25 cellular contexts compared by ENCODE assay signal in the genomic region with DNA sequence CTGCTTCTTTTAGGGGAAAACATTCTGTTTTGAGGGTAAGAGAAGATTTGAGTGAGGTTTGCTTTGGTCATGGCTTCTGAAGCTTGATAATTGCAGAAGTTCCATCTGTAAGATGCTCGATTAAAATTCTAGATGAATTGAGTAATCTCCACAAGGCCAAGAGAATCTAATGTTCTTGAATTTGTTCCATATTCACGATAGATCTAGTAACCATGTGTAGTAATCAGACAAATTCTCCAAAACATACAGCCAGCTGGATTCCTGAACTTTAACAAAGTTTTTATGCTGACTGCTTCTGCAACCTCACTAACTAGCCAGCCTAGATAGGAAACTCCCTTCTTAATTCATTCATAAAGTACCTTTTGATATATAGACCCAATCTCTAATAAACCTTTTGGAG.
DNase-seq lines count a peak whose midpoint lies in the region; ATAC-seq and TF ChIP-seq lines count a peak whose summit lies in the region.
"Had no signal": no experiment of that assay in that cellular context is flagged by ENCODE, and none has a peak within 500 bp of the region (broad histone marks: within the 10 kb centered on the region; RNA-seq: fewer than 3 reads in every experiment).

No MANE protein-coding gene starts in this region.

- H2AFZ ChIP-seq in fibroblast of lung (ENCODE audit: low read length) = no peak overlapping the region

- H3K4me3 ChIP-seq in heart left ventricle (no peak overlapping the region), fibroblast of lung (replicated peaks in 1 of 4; ENCODE audit: control extremely low read depth in 1 of 4, insufficient read depth in 1 of 4, low read depth in 3 of 4, low read length in 4 of 4) (no peak overlapping the region), tibial nerve (no peak overlapping the region)
- H3K4me3 ChIP-seq: skin epidermis, suprapubic skin had no signal

- no peaks in the 10 kb centered on the region for H3K9me3 Mint-ChIP-seq in osteocyte (ENCODE audit: unreplicated experiment)
- H3K9me3 Mint-ChIP-seq in activated naive CD4-positive, alpha-beta T cell treated with anti-CD3 and anti-CD28 coated beads, Interleukin-2, amount 50 U/mL, for 72 hours = no peaks in the 10 kb centered on the region
- H3K9me3 Mint-ChIP-seq: activated CD4-positive, alpha-beta memory T cell treated with anti-CD3 and anti-CD28 coated beads, Interleukin-2, amount 10 ng/mL, durations not matched to agents 7 days and 5 days; T-helper 1 cell treated with Interleukin-12 subunit alpha and Interleukin-12 subunit beta and Interleukin-4 antibody, amounts not matched to agents 30 μg/mL and 1 μg/mL, for 36 hours had no signal

- peak in 1 of 2 donors; percentile 41 for TF ChIP-seq EP300 in tibial nerve (IDR thresholded peaks at IDR 0.05)

- no peak for DNase-seq in heart left ventricle
- DNase-seq in left cardiac atrium = no peak
- DNase-seq in fibroblast of lung (ENCODE audit: low read depth in 2 of 2) = peak; percentile 47 to 85
- no peak for DNase-seq in osteocyte (ENCODE audit: extremely low spot score, unreplicated experiment)
- DNase-seq in tibial nerve (ENCODE audit: low spot score in 2 of 2) = no peak
- DNase-seq in activated effector memory CD4-positive, alpha-beta T cell treated with anti-CD3 and anti-CD28 coated beads, Interleukin-2, amount 50 U/mL, for 16 hours = no peak
- DNase-seq in activated naive CD4-positive, alpha-beta T cell treated with anti-CD3 and anti-CD28 coated beads, Interleukin-2, amount 50 U/mL, for 72 hours (ENCODE audit: low spot score in 2 of 2) = no peak
- DNase-seq: 8988T; activated CD4-positive, alpha-beta memory T cell treated with anti-CD3 and anti-CD28 coated beads, Interleukin-2, amount 10 ng/mL, durations not matched to agents 7 days and 5 days; activated T-cell treated with anti-CD3 and anti-CD28 coated beads, Interleukin-2, amount 50 U/mL, for 48 hours; C1 segment of cervical spinal cord; DMS 273 treated with DMSO at 0.1 percent for 48 hours; effector CD4-positive, alpha-beta T cell; GF-D8; KBM-7; NCI-H2029; NCI-H446; stimulated activated CD4-positive, alpha-beta T cell treated with anti-CD3 and anti-CD28 coated beads, Interleukin-4, amount 100 ng/mL, for 24 hours; WERI-Rb-1 had no signal

- H3K4me1 ChIP-seq in heart left ventricle = peaks cover 0 to 78% (median 56%) of the 10 kb centered on the region in 12 donors
- peaks cover 50% of the 10 kb centered on the region for H3K4me1 ChIP-seq in fibroblast of lung (ENCODE audit: control insufficient read depth, extremely low read depth, insufficient read depth, low read length)
- peaks cover 0 to 82% (median 34%) of the 10 kb centered on the region in 4 donors for H3K4me1 ChIP-seq in tibial nerve

- H3K36me3 ChIP-seq in heart left ventricle (peaks cover 0 to 6% (median 0%) of the 10 kb centered on the region in 9 donors), fibroblast of lung (ENCODE audit: control insufficient read depth, insufficient read depth, low read length) (no peaks in the 10 kb centered on the region), tibial nerve (no peaks in the 10 kb centered on the region)
- H3K36me3 ChIP-seq: neutrophil, suprapubic skin, WERI-Rb-1 had no signal

- ATAC-seq in heart left ventricle = no peak
- ATAC-seq in left cardiac atrium = no peak
- ATAC-seq in HG02571 (IDR thresholded peaks at IDR 0.05; ENCODE audit: unreplicated experiment) = no peak
- no peak for ATAC-seq in activated naive CD4-positive, alpha-beta T cell treated with anti-CD3 and anti-CD28 coated beads, Interleukin-2, amount 50 U/mL, for 72 hours

- TF ChIP-seq CTCF in heart left ventricle (IDR thresholded peaks at IDR 0.05) (no peak), fibroblast of lung (conservative IDR thresholded peaks at IDR 0.05 in 1 of 2, IDR thresholded peaks at IDR 0.05 in 1 of 2; ENCODE audit: low read depth in 1 of 2, low read length in 2 of 2) (no peak), osteocyte (IDR thresholded peaks at IDR 0.05) (no peak), tibial nerve (IDR thresholded peaks at IDR 0.05) (no peak)

- peaks cover 98% of the 10 kb centered on the region for H3K4me1 Mint-ChIP-seq in osteocyte (ENCODE audit: unreplicated experiment)
- H3K4me1 Mint-ChIP-seq: activated CD4-positive, alpha-beta memory T cell treated with anti-CD3 and anti-CD28 coated beads, Interleukin-2, amount 10 ng/mL, durations not matched to agents 7 days and 5 days had no signal

- intact Hi-C loops in heart left ventricle (cut with DNase I) (no loop called here), left cardiac atrium (cut with DNase I) (no loop called here)

- H3K9me3 ChIP-seq in heart left ventricle (no peaks in the 10 kb centered on the region), fibroblast of lung (ENCODE audit: control insufficient read depth, insufficient read depth, low read depth, low read length) (no peaks in the 10 kb centered on the region), tibial nerve (no peaks in the 10 kb centered on the region)
- H3K9me3 ChIP-seq: neutrophil, suprapubic skin had no signal

- peaks cover 5% of the 10 kb centered on the region for H3K79me2 ChIP-seq in fibroblast of lung (ENCODE audit: control insufficient read depth, insufficient read depth, low read length)

- H3K27ac ChIP-seq in heart left ventricle (peak overlapping the region in 10 of 12 donors; percentile 12 to 93 (median 84)), fibroblast of lung (ENCODE audit: insufficient read depth, low read length) (no peak overlapping the region), tibial nerve (peak overlapping the region; percentile 7 to 95 (median 84))
- H3K27ac ChIP-seq: neutrophil, suprapubic skin, WERI-Rb-1 had no signal

- no peaks in the 10 kb centered on the region for H3K27me3 Mint-ChIP-seq in osteocyte (ENCODE audit: unreplicated experiment)

- no peak overlapping the region for H3K9ac ChIP-seq in fibroblast of lung (ENCODE audit: insufficient read depth, low read length)

- H3K4me2 ChIP-seq in fibroblast of lung (ENCODE audit: extremely low read depth, insufficient read depth, low read length) = no peak overlapping the region

- H3K27me3 ChIP-seq in heart left ventricle (no peaks in the 10 kb centered on the region), fibroblast of lung (ENCODE audit: control insufficient read depth, insufficient read depth, low read length) (no peaks in the 10 kb centered on the region), tibial nerve (no peaks in the 10 kb centered on the region)
- H3K27me3 ChIP-seq: suprapubic skin had no signal

- H3K36me3 Mint-ChIP-seq in osteocyte (ENCODE audit: unreplicated experiment) = peaks cover 39% of the 10 kb centered on the region
- peaks cover 0 to 4% of the 10 kb centered on the region in 2 donors for H3K36me3 Mint-ChIP-seq in activated naive CD4-positive, alpha-beta T cell treated with anti-CD3 and anti-CD28 coated beads, Interleukin-2, amount 50 U/mL, for 72 hours
- H3K36me3 Mint-ChIP-seq: activated naive CD8-positive, alpha-beta T cell had no signal

- no peaks in the 10 kb centered on the region for H4K20me1 ChIP-seq in fibroblast of lung (ENCODE audit: control insufficient read depth, extremely low read depth, insufficient read depth, low read length)

- H3K4me3 Mint-ChIP-seq in osteocyte (ENCODE audit: unreplicated experiment) = no peak overlapping the region
- H3K4me3 Mint-ChIP-seq: activated CD4-positive, alpha-beta memory T cell treated with anti-CD3 and anti-CD28 coated beads, Interleukin-2, amount 10 ng/mL, durations not matched to agents 7 days and 5 days; activated naive CD8-positive, alpha-beta T cell; T-helper 1 cell treated with Interleukin-12 subunit alpha and Interleukin-12 subunit beta and Interleukin-4 antibody, amounts not matched to agents 30 μg/mL and 1 μg/mL, for 36 hours had no signal

- TF ChIP-seq POLR2A in heart left ventricle (IDR thresholded peaks at IDR 0.05) = no peak
- TF ChIP-seq POLR2A in tibial nerve (IDR thresholded peaks at IDR 0.05) = no peak

- 48 to 73% (median 66%) methylated on average over 2 of the region's 2 CpGs for WGBS in heart left ventricle, 4 donors
- 16 to 28% methylated on average over 2 of the region's 2 CpGs for WGBS in tibial nerve, 2 donors

- peak overlapping the region; percentile 98 for H3K27ac Mint-ChIP-seq in osteocyte (ENCODE audit: unreplicated experiment)
- H3K27ac Mint-ChIP-seq in activated naive CD4-positive, alpha-beta T cell treated with anti-CD3 and anti-CD28 coated beads, Interleukin-2, amount 50 U/mL, for 72 hours = no peak overlapping the region
- H3K27ac Mint-ChIP-seq: activated CD4-positive, alpha-beta memory T cell treated with anti-CD3 and anti-CD28 coated beads, Interleukin-2, amount 10 ng/mL, durations not matched to agents 7 days and 5 days; activated naive CD8-positive, alpha-beta T cell; T-helper 1 cell treated with Interleukin-12 subunit alpha and Interleukin-12 subunit beta and Interleukin-4 antibody, amounts not matched to agents 30 μg/mL and 1 μg/mL, for 36 hours had no signal

Comparison
In these comparisons a context has a peak if more than half of its experiments do, and no peak if none do; other contexts are left out.
1. DNase-seq: peak in fibroblast of lung (2 of 2); none in heart left ventricle (0 of 5), left cardiac atrium (single experiment), osteocyte (single experiment), tibial nerve (0 of 2), activated effector memory CD4-positive, alpha-beta T cell treated with anti-CD3 and anti-CD28 coated beads, Interleukin-2, amount 50 U/mL, for 16 hours (single experiment) and activated naive CD4-positive, alpha-beta T cell treated with anti-CD3 and anti-CD28 coated beads, Interleukin-2, amount 50 U/mL, for 72 hours (0 of 2).